ENCODE assay signal across 19 cellular contexts in the genomic region with DNA sequence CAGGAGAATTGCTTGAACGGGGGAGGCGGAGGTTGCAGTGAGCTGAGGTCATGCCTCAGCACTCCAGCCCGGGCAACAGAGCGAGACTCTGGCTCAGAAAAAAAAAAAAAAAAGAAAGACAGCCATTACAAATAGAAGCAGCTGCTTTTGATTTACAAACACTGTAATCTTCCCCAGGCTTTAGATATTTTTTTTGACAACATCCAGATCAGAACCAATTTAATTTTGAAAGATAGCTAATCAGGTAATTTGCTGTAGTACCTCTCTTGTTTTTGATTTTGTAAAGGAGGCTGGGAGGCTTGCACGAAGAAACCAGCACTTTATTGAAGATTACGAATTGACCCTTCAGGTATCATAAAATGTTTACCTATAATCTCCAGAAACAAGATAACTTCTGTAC.
"Had no signal": no experiment of that assay in that cellular context is flagged by ENCODE, and none has a peak within 500 bp of the region (broad histone marks: within the 10 kb centered on the region; RNA-seq: fewer than 3 reads in every experiment).

No MANE protein-coding gene starts in this region.

- ATAC-seq: HepG2 had no signal

- H3K27me3 ChIP-seq: MG63 had no signal

- DNase-seq: IMR-90, Karpas-422, KG1, MG63, NCI-H1092 treated with DMSO at 0.1 percent for 48 hours, NCI-H1436, NCI-H187, NCI-H2029, NCI-H2081 treated with DMSO at 0.1 percent for 48 hours, NCI-H2171, NCI-H226, NCI-H446, NCI-H510A, NCI-H524 treated with DMSO at 0.1 percent for 48 hours, NCI-H69, NCI-H774, RPMI8226, SHP77 had no signal

- H3K9me3 ChIP-seq: MG63 had no signal

- H3K4me3 ChIP-seq: MG63 had no signal
